Comparison of ENCODE assay signal across 8 cellular contexts in the genomic region with DNA sequence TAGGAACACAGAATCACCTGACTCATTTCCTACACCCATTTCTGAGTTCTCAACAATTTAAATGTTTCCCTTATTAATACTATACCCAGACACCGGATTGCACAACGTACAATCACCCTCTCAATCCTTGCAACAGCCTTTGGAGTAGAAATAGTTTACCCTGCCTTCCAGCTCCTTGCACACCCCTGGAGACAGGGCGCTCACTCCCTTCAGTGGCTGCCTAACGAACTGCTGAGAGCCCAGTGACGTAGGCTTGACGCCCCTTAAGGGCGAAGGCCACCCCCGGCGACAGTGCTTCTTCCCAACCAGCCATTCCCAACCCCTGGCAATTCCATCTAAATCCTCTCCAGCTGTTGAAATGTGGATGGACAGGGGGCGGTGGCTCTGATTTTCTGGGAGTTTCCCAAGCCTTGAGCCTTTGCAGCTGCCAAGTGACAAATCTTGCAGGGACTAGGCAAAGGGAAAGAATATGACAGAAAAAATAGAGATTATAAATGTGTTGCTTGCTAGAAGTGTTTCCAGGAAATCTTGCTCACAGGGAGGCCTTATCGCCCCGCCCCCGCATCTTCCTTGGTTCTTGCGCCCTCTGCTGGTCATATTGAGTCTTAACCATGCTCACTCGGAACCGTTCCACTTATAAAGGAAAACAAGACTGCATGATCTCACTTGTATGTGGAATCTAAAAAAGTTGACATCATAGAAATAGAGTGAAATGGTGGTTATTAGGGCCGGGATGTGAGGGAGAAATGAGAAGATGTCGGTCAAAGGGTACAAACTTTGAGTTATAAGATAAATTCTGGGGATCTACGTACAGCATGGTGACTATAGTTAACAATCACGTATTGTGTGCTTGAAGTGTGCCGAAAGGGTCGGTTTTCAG. TPM values are rescaled to one million over a fixed set of nuclear protein-coding genes. Genes with fewer than 3 reads are reported as not detected.
DNase-seq lines count a peak whose midpoint lies in the region; ATAC-seq and TF ChIP-seq lines count a peak whose summit lies in the region.

No MANE protein-coding gene starts in this region.

- H3K9me2 ChIP-seq in MM.1S (replicated peaks; ENCODE audit: insufficient read depth, low read length): no peaks in the 10 kb centered on the region

- no peaks in the 10 kb centered on the region for H3K36me3 ChIP-seq in MM.1S (replicated peaks; ENCODE audit: insufficient read depth, low read length)
- H3K36me3 ChIP-seq in testis (ENCODE audit: low read depth, missing control alignments): no peaks in the 10 kb centered on the region

- TF ChIP-seq CTCF in MM.1S (IDR thresholded peaks at IDR 0.05; ENCODE audit: low read length) (peak; percentile 84), foreskin fibroblast (IDR thresholded peaks at IDR 0.05; ENCODE audit: low read depth, low read length) (peak; percentile 82), omental fat pad (IDR thresholded peaks at IDR 0.05) (peak in 1 of 3 donors; percentile 43), testis (IDR thresholded peaks at IDR 0.05) (peak; percentile 81 to 87 (median 84))

- no peaks in the 10 kb centered on the region for H3F3A ChIP-seq in MM.1S (ENCODE audit: insufficient read depth, low read length)

- intact Hi-C loops in testis (cut with DNase I; ENCODE audit: low total_unique reads): loop anchor here (5.0 kb wide), 1 partner anchor 280 kb away; no protein-coding TSS in a partner anchor

- TF ChIP-seq POLR2A in testis (IDR thresholded peaks at IDR 0.05): no peak

- ATAC-seq in omental fat pad (ENCODE audit: low FRiP score): peak; percentile 83
- no peak for ATAC-seq in GM19463 (IDR thresholded peaks at IDR 0.05; ENCODE audit: unreplicated experiment)

- H3K27me3 ChIP-seq in MM.1S (replicated peaks; ENCODE audit: insufficient read depth, low read length) (peaks cover 29% of the 10 kb centered on the region), testis (peaks cover 4% of the 10 kb centered on the region)

- H3K4me3 ChIP-seq in MM.1S (ENCODE audit: low read length): no peak overlapping the region
- no peak overlapping the region for H3K4me3 ChIP-seq in foreskin fibroblast (ENCODE audit: low read depth in 1 of 2, low read length in 2 of 2)
- H3K4me3 ChIP-seq in testis: no peak overlapping the region

- H3K4me1 ChIP-seq in MM.1S (ENCODE audit: low read length) (no peaks in the 10 kb centered on the region), testis (peaks cover 18% of the 10 kb centered on the region)

- DNase-seq in GM04504 (ENCODE audit: low read depth) (peak; percentile 44), MM.1S (peak; percentile 80), SHP77 treated with DMSO at 0.1 percent for 48 hours (lab: John Stamatoyannopoulos, UW) (peak; percentile 26), foreskin fibroblast (peak; percentile 69 to 90), omental fat pad (ENCODE audit: low spot score) (peak; percentile 78), testis (peak; percentile 92)
- DNase-seq in activated T-helper 9 cell treated with anti-CD3 and anti-CD28 coated beads, Interleukin-2, amount 50 U/mL, for 16 hours (ENCODE audit: low read depth): peak; percentile 66

- no peak overlapping the region for H3K27ac ChIP-seq in MM.1S (ENCODE audit: low read length)
- no peak overlapping the region for H3K27ac ChIP-seq in testis

- H3K79me2 ChIP-seq in MM.1S (ENCODE audit: low read length): no peaks in the 10 kb centered on the region

- H2AFZ ChIP-seq in MM.1S (ENCODE audit: low read length): no peak overlapping the region

- H4K20me1 ChIP-seq in MM.1S (ENCODE audit: insufficient read depth, low read length): no peaks in the 10 kb centered on the region

- no peak overlapping the region for H3K4me2 ChIP-seq in MM.1S (ENCODE audit: low read depth, low read length)

- H3K9me3 ChIP-seq in MM.1S (replicated peaks; ENCODE audit: insufficient read depth, low read length) (no peaks in the 10 kb centered on the region), testis (no peaks in the 10 kb centered on the region)

- no peak overlapping the region for H3K9ac ChIP-seq in MM.1S (ENCODE audit: low read length)

- 25% methylated on average over 22 of the region's 22 CpGs for WGBS in testis, 2 donors

RNA-seq across cellular contexts. Expression of a gene that starts 7.6 kb away (rescaled TPM):
- total RNA-seq in omental fat pad: 10 to 100 TPM in 3 of 4 donors, not detected in 1; 17.1 to 20.2 (median 20.2) TPM
- total RNA-seq in testis: 1 to 10 TPM; 3.7 to 8.6 TPM
- polyA plus RNA-seq in testis (ENCODE audit: insufficient read depth, low read depth, low replicate concordance): 3.7 TPM

Comparison
In these comparisons a context has a peak if more than half of its experiments do, and no peak if none do; other contexts are left out.
1. DNase-seq: peak in every context shown above with its lines; median percentile 92 in testis; 80 in MM.1S; 80 in foreskin fibroblast; 78 in omental fat pad; 66 in activated T-helper 9 cell treated with anti-CD3 and anti-CD28 coated beads, Interleukin-2, amount 50 U/mL, for 16 hours; 44 in GM04504; 26 in SHP77 treated with DMSO at 0.1 percent for 48 hours.